In genomic region chr10:3976171-3976570, GRCh38 we compare ENCODE assay signal across 9 cellular contexts.
"Had no signal": no experiment of that assay in that cellular context is flagged by ENCODE, and none has a peak within 500 bp of the region (broad histone marks: within the 10 kb centered on the region; RNA-seq: fewer than 3 reads in every experiment).

No MANE protein-coding gene starts in this region.

- H3K4me3 Mint-ChIP-seq: GM23338, H9, HFFc6, IgD-negative memory B cell had no signal

- H3K4me2 ChIP-seq: GM23338, KMS-11 had no signal

- H3K27ac ChIP-seq: HL-60, KMS-11 had no signal

- H2AFZ ChIP-seq: GM23338 had no signal

- H3K4me3 ChIP-seq: GM23338 had no signal

- H3K27me3 Mint-ChIP-seq: IgD-negative memory B cell had no signal

- ATAC-seq: GM23338, HepG2 had no signal

- DNase-seq: H9, HCEC 1CT, HFFc6, KBM-7 had no signal

- H3K27ac Mint-ChIP-seq: GM23338, H9, HFFc6, IgD-negative memory B cell had no signal

- H3K4me1 Mint-ChIP-seq: GM23338 had no signal

- H3K9me3 Mint-ChIP-seq: GM23338, HFFc6, IgD-negative memory B cell had no signal
